ENCODE assay signal across 8 cellular contexts in the genomic region with DNA sequence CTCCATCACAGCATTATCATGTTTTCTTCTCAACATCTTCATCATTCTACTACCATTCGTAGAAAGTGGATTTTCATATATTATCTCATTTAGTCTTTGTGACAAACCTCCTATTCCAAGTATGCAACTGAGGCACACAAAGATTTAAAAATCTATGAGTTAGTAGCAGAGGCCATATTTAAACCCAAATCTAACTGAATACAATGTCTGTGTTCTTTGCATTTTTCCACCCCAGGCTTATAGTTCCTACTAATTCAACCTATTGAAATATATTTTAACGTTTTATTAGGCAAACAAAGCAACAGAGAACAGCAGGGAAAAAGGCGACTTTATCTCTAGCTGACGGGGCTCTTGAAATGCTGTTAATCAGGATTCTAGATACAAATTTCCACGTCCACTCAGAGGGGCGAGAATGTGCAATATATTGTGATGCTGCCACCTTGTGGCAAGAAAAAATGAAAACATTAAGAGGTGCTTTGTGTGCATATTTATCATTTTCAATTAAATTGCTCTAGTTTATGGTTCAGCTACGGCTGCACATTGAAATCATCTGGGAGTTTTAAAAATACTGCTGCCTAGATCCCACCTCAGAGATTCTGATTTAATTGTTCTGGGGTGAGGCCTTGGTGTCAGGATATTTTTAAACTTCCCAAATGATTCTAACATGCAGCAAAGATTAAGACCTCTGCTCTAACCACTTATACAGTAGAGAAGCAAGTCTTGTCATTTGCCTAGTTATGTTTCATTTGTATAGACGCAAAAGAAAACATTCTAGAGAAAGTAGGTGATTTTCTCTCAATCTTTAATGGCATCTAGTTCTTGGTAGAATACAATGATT.
DNase-seq lines count a peak whose midpoint lies in the region; ATAC-seq and TF ChIP-seq lines count a peak whose summit lies in the region.

No MANE protein-coding gene starts in this region.

- TF ChIP-seq CTCF in NB4 (IDR thresholded peaks at IDR 0.05; ENCODE audit: low read depth, low read length): peak; percentile 26

- no peak overlapping the region for H3K4me3 ChIP-seq in NB4 (ENCODE audit: low read depth, low read length)

- DNase-seq in EL: peak; percentile 63
- DNase-seq in NB4 (ENCODE audit: low read depth): peak; percentile 50
- peak; percentile 2 for DNase-seq in SW480 (ENCODE audit: low spot score)
- peak; percentile 54 for DNase-seq in foreskin melanocyte
- peak; percentile 46 for DNase-seq in renal cortical epithelial cell (ENCODE audit: low read depth)
- no peak for DNase-seq in GDM1 (lab: John Stamatoyannopoulos, UW)

- ATAC-seq in GM21619 (IDR thresholded peaks at IDR 0.05; ENCODE audit: unreplicated experiment) (peak; percentile 69), GM19328 (IDR thresholded peaks at IDR 0.05; ENCODE audit: unreplicated experiment) (no peak)

- TF ChIP-seq POLR2A in NB4 (IDR thresholded peaks at IDR 0.05; ENCODE audit: extremely low read depth, insufficient read length): no peak
